Comparison of ENCODE assay signal across 22 cellular contexts in the genomic region with DNA sequence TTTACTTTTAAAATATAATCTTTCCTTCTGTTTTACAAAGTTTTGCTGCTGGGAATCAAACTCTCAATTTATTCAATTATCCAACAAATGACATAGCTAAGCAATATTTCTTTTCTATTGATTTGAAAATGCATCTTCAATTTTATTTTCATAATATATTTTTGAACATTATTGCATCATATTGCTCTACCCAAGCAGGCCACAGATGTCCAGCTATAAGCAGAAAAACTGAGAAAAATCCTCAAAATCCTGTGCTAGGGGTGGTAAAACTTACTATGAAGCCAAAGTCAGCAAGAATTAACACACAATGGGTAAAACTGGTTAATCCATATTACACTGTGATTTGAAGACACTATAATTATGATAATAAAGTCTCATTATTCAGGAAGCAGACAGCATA. TPM values are rescaled to one million over a fixed set of nuclear protein-coding genes. Genes with fewer than 3 reads are reported as not detected.
DNase-seq lines count a peak whose midpoint lies in the region; ATAC-seq, FAIRE-seq and TF ChIP-seq lines count a peak whose summit lies in the region.
"Had no signal": no experiment of that assay in that cellular context is flagged by ENCODE, and none has a peak within 500 bp of the region (broad histone marks: within the 10 kb centered on the region; RNA-seq: fewer than 3 reads in every experiment).

No MANE protein-coding gene starts in this region.

- DNase-seq in activated T-cell treated with anti-CD3 and anti-CD28 coated beads, Interleukin-2, amount 50 U/mL, for 24 hours = no peak
- no peak for DNase-seq in activated T-cell treated with anti-CD3 and anti-CD28 coated beads, Interleukin-2, amount 50 U/mL, for 4 hours
- DNase-seq in GM06990 (ENCODE audit: extremely low read depth, insufficient read length) (no peak), naive B cell (no peak), D721Med (ENCODE audit: insufficient read length, low spot score) (no peak), dermis blood vessel endothelial cell (no peak)
- DNase-seq: 8988T; activated CD4-positive, alpha-beta T cell treated with anti-CD3 and anti-CD28 coated beads for 36 hours; amygdala; GDM1; H7; heart right ventricle; mucosa of descending colon; NCI-H526 treated with DMSO at 0.1 percent for 48 hours; nucleus accumbens; stimulated activated CD4-positive, alpha-beta T cell treated with anti-CD3 and anti-CD28 coated beads, Interleukin-4, amount 100 ng/mL, for 1 hour had no signal

- peak overlapping the region; percentile 88 for H3K4me2 ChIP-seq in OCI-LY3 (ENCODE audit: low read length)

- H3K4me1 Mint-ChIP-seq in activated T-cell treated with anti-CD3 and anti-CD28 coated beads, Interleukin-2, amount 50 U/mL, for 24 hours (ENCODE audit: low read depth) = peaks cover 75% of the 10 kb centered on the region
- H3K4me1 Mint-ChIP-seq in activated T-cell treated with anti-CD3 and anti-CD28 coated beads, Interleukin-2, amount 50 U/mL, for 4 hours (ENCODE audit: low read depth) = peaks cover 70% of the 10 kb centered on the region
- peaks cover 50 to 81% (median 79%) of the 10 kb centered on the region in 3 donors for H3K4me1 Mint-ChIP-seq in naive B cell

- no peak for ATAC-seq in activated T-cell treated with anti-CD3 and anti-CD28 coated beads, Interleukin-2, amount 50 U/mL, for 4 hours
- ATAC-seq in naive B cell (ENCODE audit: low read depth in 2 of 2) (no peak), HG03175 (IDR thresholded peaks at IDR 0.05; ENCODE audit: unreplicated experiment) (no peak)
- ATAC-seq: activated CD4-positive, alpha-beta T cell treated with anti-CD3 and anti-CD28 coated beads for 36 hours; left lobe of liver; mucosa of descending colon had no signal

- no peak overlapping the region for H2AFZ ChIP-seq in OCI-LY3 (ENCODE audit: low read depth, low read length)

- H3K36me3 ChIP-seq in GM06990 (ENCODE audit: control insufficient read depth, insufficient read depth, low read length) (peaks cover 8% of the 10 kb centered on the region), OCI-LY3 (replicated peaks; ENCODE audit: low read depth, low read length) (peaks cover 67% of the 10 kb centered on the region)
- H3K36me3 ChIP-seq: cardiac muscle cell had no signal

- no peak for FAIRE-seq in D721Med (lab: Jason Lieb, UNC)
- FAIRE-seq: TTC549 had no signal

- TF ChIP-seq CTCF in GM06990 (IDR thresholded peaks at IDR 0.05; ENCODE audit: insufficient read depth, low read length, poor library complexity, severe bottlenecking) = no peak
- TF ChIP-seq CTCF in OCI-LY3 (IDR thresholded peaks at IDR 0.05; ENCODE audit: low read depth, low read length) = no peak
- TF ChIP-seq CTCF in D721Med (IDR thresholded peaks at IDR 0.05; ENCODE audit: insufficient read depth, missing control alignments) = no peak

- H3K9ac ChIP-seq in OCI-LY3 (ENCODE audit: low read length) = no peak overlapping the region

- H4K20me1 ChIP-seq in OCI-LY3 (ENCODE audit: insufficient read depth, low read length) = peaks cover 79% of the 10 kb centered on the region

- H3K27ac ChIP-seq in OCI-LY3 (ENCODE audit: low read length) = peak overlapping the region; percentile 77; the same call in 1 of the 2 replicates
- H3K27ac ChIP-seq: cardiac muscle cell, vagina had no signal

- no peak overlapping the region for H3K27ac Mint-ChIP-seq in activated T-cell treated with anti-CD3 and anti-CD28 coated beads, Interleukin-2, amount 50 U/mL, for 24 hours
- H3K27ac Mint-ChIP-seq in naive B cell = peak overlapping the region in 5 of 6 donors; percentile 30 to 92 (median 73)
- H3K27ac Mint-ChIP-seq: activated CD4-positive, alpha-beta T cell treated with anti-CD3 and anti-CD28 coated beads for 36 hours had no signal

- no peaks in the 10 kb centered on the region for H3K27me3 ChIP-seq in GM06990 (replicated peaks; ENCODE audit: control insufficient read depth, insufficient read depth, low read length)
- H3K27me3 ChIP-seq in OCI-LY3 (ENCODE audit: low read depth, low read length) = no peaks in the 10 kb centered on the region
- H3K27me3 ChIP-seq: cardiac muscle cell, heart right ventricle, vagina had no signal

- H3K36me3 Mint-ChIP-seq in activated T-cell treated with anti-CD3 and anti-CD28 coated beads, Interleukin-2, amount 50 U/mL, for 24 hours (ENCODE audit: low read depth) = peaks cover 82% of the 10 kb centered on the region
- peaks cover 35% of the 10 kb centered on the region for H3K36me3 Mint-ChIP-seq in activated T-cell treated with anti-CD3 and anti-CD28 coated beads, Interleukin-2, amount 50 U/mL, for 4 hours (ENCODE audit: insufficient read depth)
- H3K36me3 Mint-ChIP-seq in naive B cell = peaks cover 21 to 31% of the 10 kb centered on the region in 2 donors

- H3K4me3 ChIP-seq in GM06990 (replicated peaks; ENCODE audit: low read depth, low read length) (peak overlapping the region; percentile 78), OCI-LY3 (ENCODE audit: low read length) (peak overlapping the region; percentile 73)
- H3K4me3 ChIP-seq: cardiac muscle cell, mucosa of descending colon, vagina had no signal

- H3K4me1 ChIP-seq in OCI-LY3 (ENCODE audit: low read length) = peaks cover 54% of the 10 kb centered on the region

- peaks cover 100% of the 10 kb centered on the region for H3K79me2 ChIP-seq in OCI-LY3 (ENCODE audit: low read length)

- H3K9me3 ChIP-seq in OCI-LY3 (ENCODE audit: insufficient read depth, low read length) = no peaks in the 10 kb centered on the region; the same call in 1 of the 2 replicates
- H3K9me3 ChIP-seq: heart right ventricle, mucosa of descending colon, vagina had no signal

- no peaks in the 10 kb centered on the region for H3K9me3 Mint-ChIP-seq in activated T-cell treated with anti-CD3 and anti-CD28 coated beads, Interleukin-2, amount 50 U/mL, for 24 hours
- H3K9me3 Mint-ChIP-seq in activated T-cell treated with anti-CD3 and anti-CD28 coated beads, Interleukin-2, amount 50 U/mL, for 4 hours = no peaks in the 10 kb centered on the region
- peaks cover 0 to 5% (median 0%) of the 10 kb centered on the region in 7 donors for H3K9me3 Mint-ChIP-seq in naive B cell

- H3K27me3 Mint-ChIP-seq in activated T-cell treated with anti-CD3 and anti-CD28 coated beads, Interleukin-2, amount 50 U/mL, for 24 hours = no peaks in the 10 kb centered on the region
- no peaks in the 10 kb centered on the region for H3K27me3 Mint-ChIP-seq in activated T-cell treated with anti-CD3 and anti-CD28 coated beads, Interleukin-2, amount 50 U/mL, for 4 hours (ENCODE audit: low read depth)
- H3K27me3 Mint-ChIP-seq in naive B cell = no peaks in the 10 kb centered on the region
- H3K27me3 Mint-ChIP-seq: activated CD4-positive, alpha-beta T cell treated with anti-CD3 and anti-CD28 coated beads for 36 hours had no signal

- peak overlapping the region; percentile 21 for H3K4me3 Mint-ChIP-seq in activated T-cell treated with anti-CD3 and anti-CD28 coated beads, Interleukin-2, amount 50 U/mL, for 24 hours
- H3K4me3 Mint-ChIP-seq in activated T-cell treated with anti-CD3 and anti-CD28 coated beads, Interleukin-2, amount 50 U/mL, for 4 hours = no peak overlapping the region
- peak overlapping the region in 5 of 8 donors; percentile 73 to 99 (median 88) for H3K4me3 Mint-ChIP-seq in naive B cell
- H3K4me3 Mint-ChIP-seq: activated CD4-positive, alpha-beta T cell treated with anti-CD3 and anti-CD28 coated beads for 36 hours had no signal

RNA-seq across cellular contexts. Expression of a gene that starts 5.0 kb away (rescaled TPM):
- total RNA-seq in activated T-cell treated with anti-CD3 and anti-CD28 coated beads, Interleukin-2, amount 50 U/mL, for 4 hours = 10 to 100 TPM; 13.4 to 29.9 (median 21.1) TPM
- 100 to 1,000 TPM in 2 of 6 donors, 10 to 100 TPM in 4; 69.1 to 171 (median 80.5) TPM for polyA plus RNA-seq in naive B cell (ENCODE audit: low read depth in 6 of 6)
- 14.3 and 17.0 TPM in 2 replicates for total RNA-seq in dermis blood vessel endothelial cell

RNA-seq across cellular contexts. Expression of a gene that starts 16.5 kb away (rescaled TPM):
- 1 to 10 TPM; 2.6 to 4.0 (median 3.6) TPM for total RNA-seq in activated T-cell treated with anti-CD3 and anti-CD28 coated beads, Interleukin-2, amount 50 U/mL, for 4 hours
- polyA plus RNA-seq in naive B cell (ENCODE audit: low read depth in 6 of 6) = 1 to 10 TPM in 5 of 6 donors, not detected in 1; 3.9 to 7.3 (median 5.3) TPM
- total RNA-seq in dermis blood vessel endothelial cell = 4.0 and 4.4 TPM in 2 replicates
- total RNA-seq: H7 had no signal

RNA-seq across cellular contexts. Expression of a gene that starts 49.1 kb away (rescaled TPM):
- 10 to 100 TPM; 19.1 to 27.4 (median 20.6) TPM for total RNA-seq in activated T-cell treated with anti-CD3 and anti-CD28 coated beads, Interleukin-2, amount 50 U/mL, for 4 hours
- polyA plus RNA-seq in naive B cell (ENCODE audit: low read depth in 6 of 6) = 10 to 100 TPM; 17.7 to 40.7 (median 25.6) TPM
- 37.7 and 39.3 TPM in 2 replicates for total RNA-seq in dermis blood vessel endothelial cell
